ENCODE assay signal across 17 cellular contexts in the genomic region with DNA sequence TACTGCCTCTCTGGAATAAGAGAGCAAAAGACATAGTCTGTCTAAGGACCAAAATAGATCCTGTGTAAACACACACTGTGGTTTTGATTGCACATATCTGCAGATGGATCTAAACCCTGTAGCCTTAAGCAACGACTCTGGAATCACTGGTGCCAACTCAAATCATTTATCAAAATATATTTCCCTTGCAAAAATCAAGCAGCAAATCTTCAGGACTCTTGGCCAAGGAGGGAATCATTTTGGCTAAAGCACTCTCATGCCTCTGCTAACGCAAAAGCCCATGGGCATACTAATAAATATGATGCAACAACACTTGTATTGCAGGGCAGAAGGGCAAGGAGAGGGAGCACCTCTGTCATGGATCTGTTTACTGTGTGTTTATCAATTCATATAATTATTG.
DNase-seq lines count a peak whose midpoint lies in the region; ATAC-seq and TF ChIP-seq lines count a peak whose summit lies in the region.
"Had no signal": no experiment of that assay in that cellular context is flagged by ENCODE, and none has a peak within 500 bp of the region (broad histone marks: within the 10 kb centered on the region; RNA-seq: fewer than 3 reads in every experiment).

No MANE protein-coding gene starts in this region.

- CTCF ChIA-PET in activated naive CD4-positive, alpha-beta T cell treated with anti-CD3 and anti-CD28 coated beads for 36 hours (lab: Charles Lee) = no interaction called here

- H3K27ac ChIP-seq in 22Rv1 (peak overlapping the region; percentile 67), RWPE2 (ENCODE audit: poor library complexity, severe bottlenecking) (no peak overlapping the region)
- H3K27ac ChIP-seq: C4-2B, dorsolateral prefrontal cortex, KMS-11, upper lobe of right lung had no signal

- H3K4me1 Mint-ChIP-seq in T-helper 2 cell treated with Interferon-gamma antibody and Interleukin-4, amounts not matched to agents 5 μg/mL and 100 μg/mL, for 36 hours (ENCODE audit: low read depth) = no peaks in the 10 kb centered on the region
- H3K4me1 Mint-ChIP-seq in activated naive CD4-positive, alpha-beta T cell treated with anti-CD3 and anti-CD28 coated beads for 36 hours (ENCODE audit: low read depth) = no peaks in the 10 kb centered on the region
- H3K4me1 Mint-ChIP-seq: activated CD4-positive, alpha-beta T cell treated with anti-CD3 and anti-CD28 coated beads, Interleukin-2, amount 10 ng/mL, durations not matched to agents 7 days and 5 days had no signal

- intact Hi-C loops in activated naive CD4-positive, alpha-beta T cell treated with anti-CD3 and anti-CD28 coated beads for 36 hours (cut with micrococcal nuclease) = loop anchor here (10.0 kb wide), 1 partner anchor 423 kb away; no protein-coding TSS in a partner anchor

- H3K36me3 Mint-ChIP-seq in T-helper 2 cell treated with Interferon-gamma antibody and Interleukin-4, amounts not matched to agents 5 μg/mL and 100 μg/mL, for 36 hours (ENCODE audit: low read depth) = no peaks in the 10 kb centered on the region
- no peaks in the 10 kb centered on the region for H3K36me3 Mint-ChIP-seq in activated naive CD4-positive, alpha-beta T cell treated with anti-CD3 and anti-CD28 coated beads for 36 hours (ENCODE audit: low read depth)

- no peaks in the 10 kb centered on the region for H3K36me3 ChIP-seq in RWPE2 (ENCODE audit: low read depth)
- H3K36me3 ChIP-seq: upper lobe of right lung had no signal

- H3K27me3 Mint-ChIP-seq in T-helper 2 cell treated with Interferon-gamma antibody and Interleukin-4, amounts not matched to agents 5 μg/mL and 100 μg/mL, for 36 hours (ENCODE audit: low read depth) = peaks cover 8% of the 10 kb centered on the region
- no peaks in the 10 kb centered on the region for H3K27me3 Mint-ChIP-seq in activated naive CD4-positive, alpha-beta T cell treated with anti-CD3 and anti-CD28 coated beads for 36 hours (ENCODE audit: low read depth)
- H3K27me3 Mint-ChIP-seq: progenitor cell of endocrine pancreas had no signal

- H3K9me3 Mint-ChIP-seq in T-helper 2 cell treated with Interferon-gamma antibody and Interleukin-4, amounts not matched to agents 5 μg/mL and 100 μg/mL, for 36 hours = no peaks in the 10 kb centered on the region
- no peaks in the 10 kb centered on the region for H3K9me3 Mint-ChIP-seq in activated naive CD4-positive, alpha-beta T cell treated with anti-CD3 and anti-CD28 coated beads for 36 hours
- H3K9me3 Mint-ChIP-seq: activated CD4-positive, alpha-beta T cell treated with anti-CD3 and anti-CD28 coated beads, Interleukin-2, amount 10 ng/mL, durations not matched to agents 7 days and 5 days had no signal

- H3K4me3 Mint-ChIP-seq in T-helper 2 cell treated with Interferon-gamma antibody and Interleukin-4, amounts not matched to agents 5 μg/mL and 100 μg/mL, for 36 hours = no peak overlapping the region
- H3K4me3 Mint-ChIP-seq in activated naive CD4-positive, alpha-beta T cell treated with anti-CD3 and anti-CD28 coated beads for 36 hours = no peak overlapping the region
- H3K4me3 Mint-ChIP-seq: activated CD4-positive, alpha-beta T cell treated with anti-CD3 and anti-CD28 coated beads, Interleukin-2, amount 10 ng/mL, durations not matched to agents 7 days and 5 days had no signal

- no peaks in the 10 kb centered on the region for H3K9me3 ChIP-seq in RWPE2 (ENCODE audit: severe bottlenecking)
- H3K9me3 ChIP-seq: upper lobe of right lung had no signal

- ATAC-seq in RWPE2 (ENCODE audit: low read depth) (peak; percentile 53; the same call in 1 of the 3 replicates), GM18909 (IDR thresholded peaks at IDR 0.05; ENCODE audit: poor library complexity, unreplicated experiment) (no peak), HG02763 (IDR thresholded peaks at IDR 0.05; ENCODE audit: unreplicated experiment) (no peak)
- ATAC-seq: upper lobe of right lung had no signal

- H3K27ac Mint-ChIP-seq in T-helper 2 cell treated with Interferon-gamma antibody and Interleukin-4, amounts not matched to agents 5 μg/mL and 100 μg/mL, for 36 hours = no peak overlapping the region
- no peak overlapping the region for H3K27ac Mint-ChIP-seq in activated naive CD4-positive, alpha-beta T cell treated with anti-CD3 and anti-CD28 coated beads for 36 hours
- H3K27ac Mint-ChIP-seq: activated CD4-positive, alpha-beta T cell treated with anti-CD3 and anti-CD28 coated beads, Interleukin-2, amount 10 ng/mL, durations not matched to agents 7 days and 5 days; progenitor cell of endocrine pancreas had no signal

- TF ChIP-seq CTCF in 22Rv1 (IDR thresholded peaks at IDR 0.05) (no peak), RWPE2 (IDR thresholded peaks at IDR 0.05; ENCODE audit: poor library complexity, severe bottlenecking) (no peak), fibroblast of villous mesenchyme (IDR thresholded peaks at IDR 0.05; ENCODE audit: insufficient read depth, low read depth, low read length) (no peak)

- H3K4me1 ChIP-seq in RWPE2 (ENCODE audit: insufficient read depth, poor library complexity, severe bottlenecking) = peaks cover 2% of the 10 kb centered on the region
- H3K4me1 ChIP-seq: upper lobe of right lung had no signal

- no peak overlapping the region for H3K4me3 ChIP-seq in RWPE2 (ENCODE audit: severe bottlenecking)
- no peak overlapping the region for H3K4me3 ChIP-seq in fibroblast of villous mesenchyme (ENCODE audit: low read depth, low read length)
- H3K4me3 ChIP-seq: dorsolateral prefrontal cortex, upper lobe of right lung had no signal

- DNase-seq in EL (peak; percentile 74), RWPE2 (ENCODE audit: low spot score) (no peak), fibroblast of villous mesenchyme (ENCODE audit: low read depth) (peak; percentile 80)
- no peak for DNase-seq in T-helper 2 cell treated with Interferon-gamma antibody and Interleukin-4, amounts not matched to agents 5 μg/mL and 100 μg/mL, for 36 hours (ENCODE audit: low spot score)
- no peak for DNase-seq in activated naive CD4-positive, alpha-beta T cell treated with anti-CD3 and anti-CD28 coated beads for 36 hours
- DNase-seq: activated CD4-positive, alpha-beta T cell treated with anti-CD3 and anti-CD28 coated beads, Interleukin-2, amount 10 ng/mL, durations not matched to agents 7 days and 5 days; activated T-cell treated with anti-CD3 and anti-CD28 coated beads, Interleukin-2, amount 50 U/mL, for 48 hours; anterior cingulate cortex; dorsolateral prefrontal cortex; NCI-H2081 treated with DMSO at 0.1 percent for 48 hours; upper lobe of right lung had no signal

- no peaks in the 10 kb centered on the region for H3K27me3 ChIP-seq in RWPE2 (ENCODE audit: insufficient read depth, poor library complexity, severe bottlenecking)
- H3K27me3 ChIP-seq: dorsolateral prefrontal cortex, upper lobe of right lung had no signal

Comparison
In these comparisons a context has a peak if more than half of its experiments do, and no peak if none do; other contexts are left out.
1. DNase-seq: peak in EL (single experiment) and fibroblast of villous mesenchyme (single experiment); none in RWPE2 (single experiment), T-helper 2 cell treated with Interferon-gamma antibody and Interleukin-4, amounts not matched to agents 5 μg/mL and 100 μg/mL, for 36 hours (single experiment) and activated naive CD4-positive, alpha-beta T cell treated with anti-CD3 and anti-CD28 coated beads for 36 hours (single experiment).